ENCODE assay signal across 10 cellular contexts in genomic region chr1:205248793-205249601, GRCh38. TPM values are rescaled to one million over a fixed set of nuclear protein-coding genes. Genes with fewer than 3 reads are reported as not detected.
DNase-seq lines count a peak whose midpoint lies in the region; TF ChIP-seq lines count a peak whose summit lies in the region.
"Had no signal": no experiment of that assay in that cellular context is flagged by ENCODE, and none has a peak within 500 bp of the region (broad histone marks: within the 10 kb centered on the region; RNA-seq: fewer than 3 reads in every experiment).

No MANE protein-coding gene starts in this region.

- DNase-seq in NCI-H1417 (lab: John Stamatoyannopoulos, UW) (peak; percentile 38 to 59 (median 48)), NCI-H1417 treated with DMSO at 0.1 percent for 48 hours (lab: John Stamatoyannopoulos, UW) (no peak), mesothelial cell of epicardium (ENCODE audit: low spot score in 2 of 2, unreplicated experiment in 2 of 2) (peak; percentile 46 to 65), ureter (ENCODE audit: low spot score) (peak; percentile 85), RKO (ENCODE audit: low spot score) (no peak), endothelial cell (ENCODE audit: low spot score) (no peak)
- no peak for DNase-seq in activated naive CD8-positive, alpha-beta T cell treated with anti-CD3 and anti-CD28 coated beads for 36 hours
- DNase-seq: activated gamma-delta T cell, PC-3 had no signal

- peak overlapping the region; percentile 63 for H3K27ac Mint-ChIP-seq in dendritic cell treated with granulocyte-macrophage colony-stimulating factor and Interleukin-4, amounts not matched to agents 40 ng/mL and 50 ng/mL, for 4 days
- H3K27ac Mint-ChIP-seq in mesothelial cell of epicardium: peak overlapping the region; percentile 72
- H3K27ac Mint-ChIP-seq in activated naive CD8-positive, alpha-beta T cell treated with anti-CD3 and anti-CD28 coated beads for 36 hours: no peak overlapping the region
- no peak overlapping the region for H3K27ac Mint-ChIP-seq in endothelial cell (ENCODE audit: unreplicated experiment)

- peaks cover 49% of the 10 kb centered on the region for H3K36me3 Mint-ChIP-seq in dendritic cell treated with granulocyte-macrophage colony-stimulating factor and Interleukin-4, amounts not matched to agents 40 ng/mL and 50 ng/mL, for 4 days (ENCODE audit: low read depth)
- H3K36me3 Mint-ChIP-seq in mesothelial cell of epicardium (no peaks in the 10 kb centered on the region), endothelial cell (ENCODE audit: low read depth, unreplicated experiment) (no peaks in the 10 kb centered on the region)
- H3K36me3 Mint-ChIP-seq in activated naive CD8-positive, alpha-beta T cell treated with anti-CD3 and anti-CD28 coated beads for 36 hours: peaks cover 16% of the 10 kb centered on the region

- TF ChIP-seq CTCF in mesothelial cell of epicardium (IDR thresholded peaks at IDR 0.05; ENCODE audit: unreplicated experiment) (no peak), endothelial cell (IDR thresholded peaks at IDR 0.05; ENCODE audit: unreplicated experiment) (no peak)

- H3K27me3 Mint-ChIP-seq in dendritic cell treated with granulocyte-macrophage colony-stimulating factor and Interleukin-4, amounts not matched to agents 40 ng/mL and 50 ng/mL, for 4 days: no peaks in the 10 kb centered on the region
- H3K27me3 Mint-ChIP-seq in mesothelial cell of epicardium (ENCODE audit: low read depth) (no peaks in the 10 kb centered on the region), endothelial cell (ENCODE audit: unreplicated experiment) (peaks cover 9% of the 10 kb centered on the region)
- no peaks in the 10 kb centered on the region for H3K27me3 Mint-ChIP-seq in activated naive CD8-positive, alpha-beta T cell treated with anti-CD3 and anti-CD28 coated beads for 36 hours

- intact Hi-C loops in dendritic cell treated with granulocyte-macrophage colony-stimulating factor and Interleukin-4, amounts not matched to agents 40 ng/mL and 50 ng/mL, for 4 days (cut with micrococcal nuclease): no loop called here

- H3K4me3 Mint-ChIP-seq in dendritic cell treated with granulocyte-macrophage colony-stimulating factor and Interleukin-4, amounts not matched to agents 40 ng/mL and 50 ng/mL, for 4 days: peak overlapping the region; percentile 18
- peak overlapping the region; percentile 2 for H3K4me3 Mint-ChIP-seq in mesothelial cell of epicardium
- H3K4me3 Mint-ChIP-seq in activated naive CD8-positive, alpha-beta T cell treated with anti-CD3 and anti-CD28 coated beads for 36 hours: no peak overlapping the region
- H3K4me3 Mint-ChIP-seq in endothelial cell (ENCODE audit: unreplicated experiment): no peak overlapping the region

- no peaks in the 10 kb centered on the region for H3K9me3 Mint-ChIP-seq in dendritic cell treated with granulocyte-macrophage colony-stimulating factor and Interleukin-4, amounts not matched to agents 40 ng/mL and 50 ng/mL, for 4 days
- no peaks in the 10 kb centered on the region for H3K9me3 Mint-ChIP-seq in mesothelial cell of epicardium
- no peaks in the 10 kb centered on the region for H3K9me3 Mint-ChIP-seq in activated naive CD8-positive, alpha-beta T cell treated with anti-CD3 and anti-CD28 coated beads for 36 hours
- no peaks in the 10 kb centered on the region for H3K9me3 Mint-ChIP-seq in endothelial cell (ENCODE audit: unreplicated experiment)

- H3K4me1 Mint-ChIP-seq in dendritic cell treated with granulocyte-macrophage colony-stimulating factor and Interleukin-4, amounts not matched to agents 40 ng/mL and 50 ng/mL, for 4 days (ENCODE audit: low read depth): peaks cover 78% of the 10 kb centered on the region
- peaks cover 58% of the 10 kb centered on the region for H3K4me1 Mint-ChIP-seq in mesothelial cell of epicardium
- peaks cover 5% of the 10 kb centered on the region for H3K4me1 Mint-ChIP-seq in activated naive CD8-positive, alpha-beta T cell treated with anti-CD3 and anti-CD28 coated beads for 36 hours
- H3K4me1 Mint-ChIP-seq in endothelial cell (ENCODE audit: unreplicated experiment): peaks cover 17% of the 10 kb centered on the region

RNA-seq across cellular contexts. Expression of gene TMCC2, which starts 21.3 kb away (rescaled TPM):
- total RNA-seq in mesothelial cell of epicardium (6.1 to 6.8 TPM (median 6.5 TPM) in 3 replicates), ureter (0.55 TPM), endothelial cell (ENCODE audit: unreplicated experiment) (5.6 TPM)
- 10 to 100 TPM; 13.3 to 14.0 TPM for total RNA-seq in activated naive CD8-positive, alpha-beta T cell treated with anti-CD3 and anti-CD28 coated beads for 36 hours

RNA-seq across cellular contexts. Expression of gene DSTYK, which starts 37.5 kb away (rescaled TPM):
- total RNA-seq in mesothelial cell of epicardium (18.3 to 19.5 TPM (median 18.3 TPM) in 3 replicates), ureter (12.6 TPM), endothelial cell (ENCODE audit: unreplicated experiment) (12.2 TPM)
- total RNA-seq in activated naive CD8-positive, alpha-beta T cell treated with anti-CD3 and anti-CD28 coated beads for 36 hours: 10 to 100 TPM; 14.0 to 14.4 TPM

Comparison
In these comparisons a context has a peak if more than half of its experiments do, and no peak if none do; other contexts are left out.
1. DNase-seq: peak in NCI-H1417 (3 of 3), mesothelial cell of epicardium (2 of 2) and ureter (single experiment); none in NCI-H1417 treated with DMSO at 0.1 percent for 48 hours (single experiment), activated naive CD8-positive, alpha-beta T cell treated with anti-CD3 and anti-CD28 coated beads for 36 hours (single experiment), RKO (single experiment) and endothelial cell (single experiment).
2. H3K27ac Mint-ChIP-seq: peak in dendritic cell treated with granulocyte-macrophage colony-stimulating factor and Interleukin-4, amounts not matched to agents 40 ng/mL and 50 ng/mL, for 4 days (single experiment) and mesothelial cell of epicardium (single experiment); none in activated naive CD8-positive, alpha-beta T cell treated with anti-CD3 and anti-CD28 coated beads for 36 hours (single experiment) and endothelial cell (single experiment).
3. H3K4me3 Mint-ChIP-seq: peak in dendritic cell treated with granulocyte-macrophage colony-stimulating factor and Interleukin-4, amounts not matched to agents 40 ng/mL and 50 ng/mL, for 4 days (single experiment) and mesothelial cell of epicardium (single experiment); none in activated naive CD8-positive, alpha-beta T cell treated with anti-CD3 and anti-CD28 coated beads for 36 hours (single experiment) and endothelial cell (single experiment).